ENCODE assay signal across 20 cellular contexts in genomic region chr5:149761461-149761860, GRCh38. TPM values are rescaled to one million over a fixed set of nuclear protein-coding genes. Genes with fewer than 3 reads are reported as not detected.
DNase-seq lines count a peak whose midpoint lies in the region; ATAC-seq, FAIRE-seq and TF ChIP-seq lines count a peak whose summit lies in the region.
"Had no signal": no experiment of that assay in that cellular context is flagged by ENCODE, and none has a peak within 500 bp of the region (broad histone marks: within the 10 kb centered on the region; RNA-seq: fewer than 3 reads in every experiment).

No MANE protein-coding gene starts in this region.

- H2BK5ac ChIP-seq in mesenchymal stem cell (ENCODE audit: low read depth, low read length, poor library complexity, severe bottlenecking), result no peak overlapping the region

- H2AK5ac ChIP-seq in mesenchymal stem cell (ENCODE audit: low read length, severe bottlenecking), result no peak overlapping the region

- no peak overlapping the region for H2BK15ac ChIP-seq in mesenchymal stem cell (ENCODE audit: low read depth, poor library complexity, severe bottlenecking)

- TF ChIP-seq EP300 in upper lobe of left lung (IDR thresholded peaks at IDR 0.05), result no peak

- no peak overlapping the region for H2BK120ac ChIP-seq in mesenchymal stem cell (ENCODE audit: low read depth, low read length)

- H3K36me3 ChIP-seq in left ventricle myocardium inferior, result no peaks in the 10 kb centered on the region
- no peaks in the 10 kb centered on the region for H3K36me3 ChIP-seq in mesenchymal stem cell (ENCODE audit: control insufficient read depth in 1 of 2, insufficient read depth in 2 of 2, low read depth in 1 of 2, low read length in 2 of 2)
- H3K36me3 ChIP-seq in upper lobe of left lung, result peaks cover 0 to 2% (median 0%) of the 10 kb centered on the region in 4 donors
- H3K36me3 ChIP-seq: HAP-1 had no signal

- no peak overlapping the region for H3K4ac ChIP-seq in mesenchymal stem cell (ENCODE audit: low read depth in 1 of 2, low read length in 2 of 2)

- DNase-seq in left ventricle myocardium inferior (no peak), cardiac septum (ENCODE audit: low spot score) (no peak), fibroblast of villous mesenchyme (ENCODE audit: low read depth) (peak; percentile 25), mesenchymal stem cell (peak; percentile 15), upper lobe of left lung (no peak), GM03348 (ENCODE audit: low spot score) (no peak), SW480 (ENCODE audit: low spot score) (no peak), H54 (ENCODE audit: insufficient read length, low spot score) (no peak)
- DNase-seq: Calu3; CD4-positive, CD25-positive, alpha-beta regulatory T cell; DMS79; EL; GOT3 had no signal

- H4K8ac ChIP-seq in mesenchymal stem cell (ENCODE audit: low read length), result no peak overlapping the region

- H2AFZ ChIP-seq in mesenchymal stem cell (ENCODE audit: low read depth, low read length), result no peak overlapping the region

- H3K9me3 ChIP-seq in left ventricle myocardium inferior (replicated peaks) (peaks cover 8% of the 10 kb centered on the region), mesenchymal stem cell (ENCODE audit: control insufficient read depth, low read length) (no peaks in the 10 kb centered on the region), upper lobe of left lung (peaks cover 0 to 7% (median 2%) of the 10 kb centered on the region in 4 donors)

- H3K4me1 ChIP-seq in left ventricle myocardium inferior (peaks cover 92% of the 10 kb centered on the region), mesenchymal stem cell (ENCODE audit: control insufficient read depth, insufficient read depth, low read depth, low read length) (peaks cover 31% of the 10 kb centered on the region), upper lobe of left lung (no peaks in the 10 kb centered on the region)

- ATAC-seq in upper lobe of left lung (ENCODE audit: low FRiP score in 2 of 2), result no peak
- ATAC-seq: HepG2 had no signal

- no peak for TF ChIP-seq POLR2A in upper lobe of left lung (IDR thresholded peaks at IDR 0.05)
- TF ChIP-seq POLR2A in H54 (IDR thresholded peaks at IDR 0.05; ENCODE audit: low read depth, low read length), result no peak

- intact Hi-C loops in left ventricle myocardium inferior (cut with micrococcal nuclease) (no loop called here), cardiac septum (cut with DNase I) (loop anchor here (5.0 kb wide), 1 partner anchor 66 kb away; no protein-coding TSS in a partner anchor)

- H3K79me1 ChIP-seq in mesenchymal stem cell (replicated peaks; ENCODE audit: low read length, poor library complexity, severe bottlenecking), result peaks cover 9% of the 10 kb centered on the region

- TF ChIP-seq CTCF in left ventricle myocardium inferior (IDR thresholded peaks at IDR 0.05; ENCODE audit: borderline replicate concordance), result no peak
- TF ChIP-seq CTCF in fibroblast of villous mesenchyme (IDR thresholded peaks at IDR 0.05; ENCODE audit: insufficient read depth, low read depth, low read length), result no peak
- no peak for TF ChIP-seq CTCF in upper lobe of left lung (IDR thresholded peaks at IDR 0.05)

- no peak overlapping the region for H3K18ac ChIP-seq in mesenchymal stem cell (ENCODE audit: low read depth in 1 of 2, low read length in 2 of 2)

- H3K23ac ChIP-seq in mesenchymal stem cell (ENCODE audit: low read length in 2 of 2), result no peak overlapping the region

- 78% methylated on average over 2 of the region's 3 CpGs for WGBS in mesenchymal stem cell
- 70% methylated on average over 3 of the region's 3 CpGs for WGBS in upper lobe of left lung, 2 donors

- no peak overlapping the region for H3K9ac ChIP-seq in mesenchymal stem cell (ENCODE audit: low read length)
- H3K9ac ChIP-seq: BLaER1 treated with 17β-estradiol and CSF1 and Interleukin-3, amounts not matched to agents 10 nM and 100 nM had no signal

- FAIRE-seq in H54 (lab: Jason Lieb, UNC), result no peak
- FAIRE-seq: G401.6, GM12892, HepG2, HTR-8/SVneo had no signal

- H3K4me2 ChIP-seq in mesenchymal stem cell (ENCODE audit: low read length, poor library complexity, severe bottlenecking), result no peak overlapping the region
- H3K4me2 ChIP-seq: BLaER1 treated with 17β-estradiol and CSF1 and Interleukin-3, amounts not matched to agents 10 nM and 100 nM had no signal

- H3K27ac ChIP-seq in left ventricle myocardium inferior (replicated peaks) (peak overlapping the region; percentile 85), mesenchymal stem cell (ENCODE audit: low read length, poor library complexity, severe bottlenecking) (peak overlapping the region; percentile 55), upper lobe of left lung (no peak overlapping the region)
- H3K27ac ChIP-seq: 22Rv1; BLaER1 treated with 17β-estradiol and CSF1 and Interleukin-3, amounts not matched to agents 10 nM and 100 nM had no signal

- no peak overlapping the region for H2BK12ac ChIP-seq in mesenchymal stem cell (ENCODE audit: low read length in 2 of 2)

- H3K27me3 ChIP-seq in left ventricle myocardium inferior (ENCODE audit: low read depth), result no peaks in the 10 kb centered on the region
- H3K27me3 ChIP-seq in mesenchymal stem cell (ENCODE audit: control insufficient read depth in 1 of 2, insufficient read depth in 1 of 2, low read length in 2 of 2), result no peaks in the 10 kb centered on the region
- no peaks in the 10 kb centered on the region for H3K27me3 ChIP-seq in upper lobe of left lung
- H3K27me3 ChIP-seq: BLaER1 treated with 17β-estradiol and CSF1 and Interleukin-3, amounts not matched to agents 10 nM and 100 nM had no signal

- no peak overlapping the region for H3K4me3 ChIP-seq in left ventricle myocardium inferior
- no peak overlapping the region for H3K4me3 ChIP-seq in fibroblast of villous mesenchyme (ENCODE audit: low read depth, low read length)
- no peak overlapping the region for H3K4me3 ChIP-seq in mesenchymal stem cell (ENCODE audit: insufficient read depth in 1 of 2, low read depth in 1 of 2, low read length in 2 of 2)
- H3K4me3 ChIP-seq in upper lobe of left lung, result no peak overlapping the region
- H3K4me3 ChIP-seq: BLaER1 treated with 17β-estradiol and CSF1 and Interleukin-3, amounts not matched to agents 10 nM and 100 nM; HAP-1 had no signal

- H3K14ac ChIP-seq in mesenchymal stem cell (ENCODE audit: low read length in 2 of 2), result no peak overlapping the region

- H4K91ac ChIP-seq in mesenchymal stem cell (ENCODE audit: low read length), result no peak overlapping the region

RNA-seq across cellular contexts. Expression of gene PPARGC1B, which starts 31.4 kb away (rescaled TPM):
- 28.4 TPM for total RNA-seq in left ventricle myocardium inferior
- 18.9 TPM for total RNA-seq in cardiac septum
- total RNA-seq in fibroblast of villous mesenchyme, result 0.86 and 0.97 TPM in 2 replicates
- 1.9 TPM for polyA plus RNA-seq in mesenchymal stem cell (2013, experiment 1 of 2)
- polyA plus RNA-seq in mesenchymal stem cell (2013, experiment 2 of 2), result 2.4 TPM
- 10 to 100 TPM in 2 of 6 donors, 1 to 10 TPM in 4; 3.8 to 21.0 (median 9.1) TPM for total RNA-seq in upper lobe of left lung

Comparison
In these comparisons a context has a peak if more than half of its experiments do, and no peak if none do; other contexts are left out.
1. DNase-seq: peak in fibroblast of villous mesenchyme (single experiment) and mesenchymal stem cell (single experiment); none in left ventricle myocardium inferior (single experiment), cardiac septum (single experiment), upper lobe of left lung (0 of 2), GM03348 (single experiment), SW480 (single experiment) and H54 (single experiment).
2. H3K27ac ChIP-seq: peak in left ventricle myocardium inferior (single experiment) and mesenchymal stem cell (single experiment); none in upper lobe of left lung (0 of 4).